ENCODE assay signal across 2 cellular contexts in the genomic region with DNA sequence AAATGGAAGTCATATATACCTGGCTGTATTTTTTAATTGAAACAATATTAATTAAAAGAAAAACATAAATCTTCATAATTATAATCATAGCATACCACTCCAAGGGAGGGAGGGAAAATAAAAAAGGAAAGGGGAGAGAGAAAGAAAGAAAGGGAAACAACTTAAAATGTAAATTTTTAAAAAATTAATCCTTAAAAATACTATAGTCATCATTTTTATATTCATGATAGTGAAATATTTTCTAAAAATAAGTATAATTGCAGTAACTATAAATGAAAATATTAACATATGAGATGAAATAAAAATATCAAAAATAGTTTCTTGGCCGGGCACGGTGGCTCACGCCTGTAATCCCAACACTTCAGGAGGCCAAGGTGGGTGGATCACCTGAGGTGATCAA.
TF ChIP-seq lines count a peak whose summit lies in the region.

No MANE protein-coding gene starts in this region.

TF ChIP-seq in HepG2, 621 proteins besides CTCF, POLR2A, EP300 and RAD21:
- TF ChIP-seq MAFF (IDR thresholded peaks at IDR 0.05; ENCODE audit: low read depth, low read length) (0 out of 2 replicates have a peak, but pooled peaks have one; percentile 22), MAFK (conservative IDR thresholded peaks at IDR 0.05 in 1 of 2, IDR thresholded peaks at IDR 0.05 in 1 of 2; ENCODE audit: low read length in 2 of 2) (peak in 1 of 2 experiments; percentile 56; a peak in 2 of 4 replicates), MLLT10 (CRISPR knock-in tag; IDR thresholded peaks at IDR 0.05) (no peak), ZBTB8A (CRISPR knock-in tag; IDR thresholded peaks at IDR 0.05; ENCODE audit: borderline replicate concordance, low read depth) (no peak), MTERF4 (CRISPR knock-in tag; IDR thresholded peaks at IDR 0.05) (no peak), ZFP1 (CRISPR knock-in tag; IDR thresholded peaks at IDR 0.05) (no peak)
- TF ChIP-seq, protein P1, sequence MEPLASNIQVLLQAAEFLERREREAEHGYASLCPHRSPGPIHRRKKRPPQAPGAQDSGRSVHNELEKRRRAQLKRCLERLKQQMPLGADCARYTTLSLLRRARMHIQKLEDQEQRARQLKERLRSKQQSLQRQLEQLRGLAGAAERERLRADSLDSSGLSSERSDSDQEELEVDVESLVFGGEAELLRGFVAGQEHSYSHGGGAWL (CRISPR knock-in tag; IDR thresholded peaks at IDR 0.05): no peak
- TF ChIP-seq, protein P2, sequence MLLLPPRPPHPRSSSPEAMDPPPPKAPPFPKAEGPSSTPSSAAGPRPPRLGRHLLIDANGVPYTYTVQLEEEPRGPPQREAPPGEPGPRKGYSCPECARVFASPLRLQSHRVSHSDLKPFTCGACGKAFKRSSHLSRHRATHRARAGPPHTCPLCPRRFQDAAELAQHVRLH (CRISPR knock-in tag; IDR thresholded peaks at IDR 0.05; ENCODE audit: borderline replicate concordance, low read depth): no peak

TF ChIP-seq in GM23338, 12 proteins besides CTCF, POLR2A, EP300 and RAD21:
- TF ChIP-seq EZH2phosphoT487 (IDR thresholded peaks at IDR 0.05; ENCODE audit: unreplicated experiment): no peak
- no peak for TF ChIP-seq STAT1 (IDR thresholded peaks at IDR 0.05; ENCODE audit: unreplicated experiment)
- TF ChIP-seq ZNF114 (CRISPR knock-in tag; IDR thresholded peaks at IDR 0.05): no peak
- TF ChIP-seq POLR2AphosphoS5 (IDR thresholded peaks at IDR 0.05; ENCODE audit: low read depth): no peak
- no peak for TF ChIP-seq ZNF462 (CRISPR knock-in tag; IDR thresholded peaks at IDR 0.05)
- no peak for TF ChIP-seq EZH2 (IDR thresholded peaks at IDR 0.05; ENCODE audit: low read depth, unreplicated experiment)
- TF ChIP-seq ZNF331 (CRISPR knock-in tag; IDR thresholded peaks at IDR 0.05; ENCODE audit: low read depth): no peak
- no peak for TF ChIP-seq ETS1 (IDR thresholded peaks at IDR 0.05)
- no peak for TF ChIP-seq JUNB (IDR thresholded peaks at IDR 0.05; ENCODE audit: unreplicated experiment)
- TF ChIP-seq, protein P3, sequence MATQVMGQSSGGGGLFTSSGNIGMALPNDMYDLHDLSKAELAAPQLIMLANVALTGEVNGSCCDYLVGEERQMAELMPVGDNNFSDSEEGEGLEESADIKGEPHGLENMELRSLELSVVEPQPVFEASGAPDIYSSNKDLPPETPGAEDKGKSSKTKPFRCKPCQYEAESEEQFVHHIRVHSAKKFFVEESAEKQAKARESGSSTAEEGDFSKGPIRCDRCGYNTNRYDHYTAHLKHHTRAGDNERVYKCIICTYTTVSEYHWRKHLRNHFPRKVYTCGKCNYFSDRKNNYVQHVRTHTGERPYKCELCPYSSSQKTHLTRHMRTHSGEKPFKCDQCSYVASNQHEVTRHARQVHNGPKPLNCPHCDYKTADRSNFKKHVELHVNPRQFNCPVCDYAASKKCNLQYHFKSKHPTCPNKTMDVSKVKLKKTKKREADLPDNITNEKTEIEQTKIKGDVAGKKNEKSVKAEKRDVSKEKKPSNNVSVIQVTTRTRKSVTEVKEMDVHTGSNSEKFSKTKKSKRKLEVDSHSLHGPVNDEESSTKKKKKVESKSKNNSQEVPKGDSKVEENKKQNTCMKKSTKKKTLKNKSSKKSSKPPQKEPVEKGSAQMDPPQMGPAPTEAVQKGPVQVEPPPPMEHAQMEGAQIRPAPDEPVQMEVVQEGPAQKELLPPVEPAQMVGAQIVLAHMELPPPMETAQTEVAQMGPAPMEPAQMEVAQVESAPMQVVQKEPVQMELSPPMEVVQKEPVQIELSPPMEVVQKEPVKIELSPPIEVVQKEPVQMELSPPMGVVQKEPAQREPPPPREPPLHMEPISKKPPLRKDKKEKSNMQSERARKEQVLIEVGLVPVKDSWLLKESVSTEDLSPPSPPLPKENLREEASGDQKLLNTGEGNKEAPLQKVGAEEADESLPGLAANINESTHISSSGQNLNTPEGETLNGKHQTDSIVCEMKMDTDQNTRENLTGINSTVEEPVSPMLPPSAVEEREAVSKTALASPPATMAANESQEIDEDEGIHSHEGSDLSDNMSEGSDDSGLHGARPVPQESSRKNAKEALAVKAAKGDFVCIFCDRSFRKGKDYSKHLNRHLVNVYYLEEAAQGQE (IDR thresholded peaks at IDR 0.05; ENCODE audit: unreplicated experiment): no peak
- no peak for TF ChIP-seq NANOG (IDR thresholded peaks at IDR 0.05; ENCODE audit: borderline replicate concordance)
- TF ChIP-seq CREB1 (CRISPR knock-in tag; IDR thresholded peaks at IDR 0.05; ENCODE audit: low read depth): no peak
